22 cellular contexts compared by ENCODE assay signal in the genomic region with DNA sequence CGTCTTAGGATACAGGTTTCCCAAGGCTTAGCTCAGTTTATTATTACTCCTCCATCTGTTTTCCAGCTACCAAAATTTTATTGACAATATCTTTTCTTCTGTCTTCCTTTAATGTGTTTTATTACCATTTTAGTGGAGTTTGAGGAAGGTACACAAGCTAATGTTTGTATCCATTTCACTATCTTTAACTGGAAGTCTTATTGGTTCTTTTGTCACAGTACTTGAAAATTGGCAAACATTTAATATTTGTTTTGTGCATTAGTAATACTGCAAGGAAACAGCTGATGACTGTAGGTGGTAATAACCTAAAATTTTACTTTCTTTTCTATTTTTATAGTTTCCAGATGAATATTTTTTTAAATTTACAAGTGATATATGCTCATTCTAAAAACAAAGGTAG.
"Had no signal": no experiment of that assay in that cellular context is flagged by ENCODE, and none has a peak within 500 bp of the region (broad histone marks: within the 10 kb centered on the region; RNA-seq: fewer than 3 reads in every experiment).

No MANE protein-coding gene starts in this region.

- H3K4me3 Mint-ChIP-seq: immature natural killer cell; natural killer cell; stimulated activated memory B cell treated with anti-CD40 and anti-IgM and Interleukin-4, amounts not matched to agents 10 μg/mL and 1 μg/mL and 100 μg/mL, for 72 hours; stimulated activated naive CD8-positive, alpha-beta T cell treated with anti-CD3 and anti-CD28 coated beads, Interleukin-15, amount 100 ng/mL, for 72 hours had no signal

- H3K4me1 Mint-ChIP-seq: immature natural killer cell; natural killer cell; stimulated activated memory B cell treated with anti-CD40 and anti-IgM and Interleukin-4, amounts not matched to agents 10 μg/mL and 1 μg/mL and 100 μg/mL, for 72 hours; stimulated activated naive CD8-positive, alpha-beta T cell treated with anti-CD3 and anti-CD28 coated beads, Interleukin-15, amount 100 ng/mL, for 72 hours had no signal

- DNase-seq: cortex of kidney; effector CD4-positive, alpha-beta T cell; hypothalamus; immature natural killer cell; left ventricle myocardium superior; lower lobe of right lung; natural killer cell; occipital lobe; ovary; posterior cingulate gyrus; psoas muscle; right cardiac atrium; sigmoid colon; spleen; stimulated activated CD4-positive, alpha-beta T cell treated with anti-CD3 and anti-CD28 coated beads, Interleukin-4, amount 100 ng/mL, for 4 hours; stimulated activated naive CD8-positive, alpha-beta T cell treated with anti-CD3 and anti-CD28 coated beads, Interleukin-15, amount 100 ng/mL, for 72 hours; transverse colon; upper lobe of right lung; uterus had no signal

- H3K27ac Mint-ChIP-seq: natural killer cell; stimulated activated memory B cell treated with anti-CD40 and anti-IgM and Interleukin-4, amounts not matched to agents 10 μg/mL and 1 μg/mL and 100 μg/mL, for 72 hours; stimulated activated naive CD8-positive, alpha-beta T cell treated with anti-CD3 and anti-CD28 coated beads, Interleukin-15, amount 100 ng/mL, for 72 hours had no signal

- H3K27me3 Mint-ChIP-seq: stimulated activated memory B cell treated with anti-CD40 and anti-IgM and Interleukin-4, amounts not matched to agents 10 μg/mL and 1 μg/mL and 100 μg/mL, for 72 hours; stimulated activated naive CD8-positive, alpha-beta T cell treated with anti-CD3 and anti-CD28 coated beads, Interleukin-15, amount 100 ng/mL, for 72 hours had no signal

- H3K4me3 ChIP-seq: lower lobe of right lung, ovary, psoas muscle, sigmoid colon, spleen, suprapubic skin, transverse colon, upper lobe of right lung, uterus had no signal

- ATAC-seq: left ventricle myocardium superior; lower lobe of right lung; natural killer cell; psoas muscle; right cardiac atrium; stimulated activated memory B cell treated with anti-CD40 and anti-IgM and Interleukin-4, amounts not matched to agents 10 μg/mL and 1 μg/mL and 100 μg/mL, for 72 hours; stimulated activated naive CD8-positive, alpha-beta T cell treated with anti-CD3 and anti-CD28 coated beads, Interleukin-15, amount 100 ng/mL, for 72 hours; upper lobe of right lung had no signal

- H3K9me3 Mint-ChIP-seq: immature natural killer cell; natural killer cell; stimulated activated memory B cell treated with anti-CD40 and anti-IgM and Interleukin-4, amounts not matched to agents 10 μg/mL and 1 μg/mL and 100 μg/mL, for 72 hours; stimulated activated naive CD8-positive, alpha-beta T cell treated with anti-CD3 and anti-CD28 coated beads, Interleukin-15, amount 100 ng/mL, for 72 hours had no signal

- FAIRE-seq: keratinocyte had no signal
